ENCODE assay signal across 8 cellular contexts in genomic region chr5:175478008-175478383, GRCh38. TPM values are rescaled to one million over a fixed set of nuclear protein-coding genes. Genes with fewer than 3 reads are reported as not detected.
DNase-seq lines count a peak whose midpoint lies in the region; ATAC-seq lines count a peak whose summit lies in the region.
"Had no signal": no experiment of that assay in that cellular context is flagged by ENCODE, and none has a peak within 500 bp of the region (broad histone marks: within the 10 kb centered on the region; RNA-seq: fewer than 3 reads in every experiment).

No MANE protein-coding gene starts in this region.

- DNase-seq in HAP-1 (ENCODE audit: low spot score in 2 of 2) (no peak), OCI-M2 (lab: John Stamatoyannopoulos, UW; ENCODE audit: unreplicated experiment) (no peak)
- no peak for DNase-seq in activated CD4-positive, alpha-beta memory T cell treated with anti-CD3 and anti-CD28 coated beads for 36 hours

- H3K27me3 Mint-ChIP-seq in activated CD4-positive, alpha-beta memory T cell treated with anti-CD3 and anti-CD28 coated beads for 36 hours, result no peaks in the 10 kb centered on the region
- H3K27me3 Mint-ChIP-seq in stimulated activated memory B cell treated with anti-CD40 and anti-IgM and Interleukin-4, amounts not matched to agents 10 μg/mL and 1 μg/mL and 100 μg/mL, for 72 hours, result peaks cover 12% of the 10 kb centered on the region

- intact Hi-C loops in activated CD4-positive, alpha-beta memory T cell treated with anti-CD3 and anti-CD28 coated beads for 36 hours (cut with micrococcal nuclease), result no loop called here

- peak overlapping the region; percentile 73 for H3K4me3 Mint-ChIP-seq in activated CD4-positive, alpha-beta memory T cell treated with anti-CD3 and anti-CD28 coated beads for 36 hours
- H3K4me3 Mint-ChIP-seq in stimulated activated memory B cell treated with anti-CD40 and anti-IgM and Interleukin-4, amounts not matched to agents 10 μg/mL and 1 μg/mL and 100 μg/mL, for 72 hours, result peak overlapping the region; percentile 83

- CTCF ChIA-PET in activated CD4-positive, alpha-beta memory T cell treated with anti-CD3 and anti-CD28 coated beads for 36 hours (lab: Charles Lee), result interaction anchor here (1.0 to 6.5 kb wide), 2 partner anchors 12 to 56 kb away, joined by 7 to 66 read pairs; no protein-coding TSS in a partner anchor

- peaks cover 37% of the 10 kb centered on the region for H3K36me3 Mint-ChIP-seq in activated CD4-positive, alpha-beta memory T cell treated with anti-CD3 and anti-CD28 coated beads for 36 hours
- peaks cover 16% of the 10 kb centered on the region for H3K36me3 Mint-ChIP-seq in stimulated activated memory B cell treated with anti-CD40 and anti-IgM and Interleukin-4, amounts not matched to agents 10 μg/mL and 1 μg/mL and 100 μg/mL, for 72 hours

- H3K4me3 ChIP-seq in HAP-1 (peak overlapping the region; percentile 78), iPS-11a (ENCODE audit: low read depth, low read length) (peak overlapping the region; percentile 87)

- ATAC-seq in stimulated activated memory B cell treated with anti-CD40 and anti-IgM and Interleukin-4, amounts not matched to agents 10 μg/mL and 1 μg/mL and 100 μg/mL, for 72 hours, result no peak
- ATAC-seq in HG03460 (IDR thresholded peaks at IDR 0.05; ENCODE audit: unreplicated experiment), result no peak
- no peak for ATAC-seq in HG03108 (IDR thresholded peaks at IDR 0.05; ENCODE audit: unreplicated experiment)

- peaks cover 9% of the 10 kb centered on the region for H3K4me1 ChIP-seq in HAP-1

- H3K36me3 ChIP-seq in HAP-1 (replicated peaks), result peaks cover 33% of the 10 kb centered on the region

- H3K27me3 ChIP-seq in HAP-1 (ENCODE audit: low read depth), result peaks cover 4% of the 10 kb centered on the region

- H3K9me3 Mint-ChIP-seq in activated CD4-positive, alpha-beta memory T cell treated with anti-CD3 and anti-CD28 coated beads for 36 hours, result no peaks in the 10 kb centered on the region
- H3K9me3 Mint-ChIP-seq in stimulated activated memory B cell treated with anti-CD40 and anti-IgM and Interleukin-4, amounts not matched to agents 10 μg/mL and 1 μg/mL and 100 μg/mL, for 72 hours, result no peaks in the 10 kb centered on the region

- in situ Hi-C loops in HAP-1 (cut with MboI; ENCODE audit: low sequenced_read_pairs), result no loop called here

- H3K27ac Mint-ChIP-seq in activated CD4-positive, alpha-beta memory T cell treated with anti-CD3 and anti-CD28 coated beads for 36 hours, result peak overlapping the region; percentile 72
- peak overlapping the region; percentile 89 for H3K27ac Mint-ChIP-seq in stimulated activated memory B cell treated with anti-CD40 and anti-IgM and Interleukin-4, amounts not matched to agents 10 μg/mL and 1 μg/mL and 100 μg/mL, for 72 hours

- no peaks in the 10 kb centered on the region for H3K9me3 ChIP-seq in HAP-1

- peaks cover 41% of the 10 kb centered on the region for H3K4me1 Mint-ChIP-seq in activated CD4-positive, alpha-beta memory T cell treated with anti-CD3 and anti-CD28 coated beads for 36 hours (ENCODE audit: low read depth)
- peaks cover 30% of the 10 kb centered on the region for H3K4me1 Mint-ChIP-seq in stimulated activated memory B cell treated with anti-CD40 and anti-IgM and Interleukin-4, amounts not matched to agents 10 μg/mL and 1 μg/mL and 100 μg/mL, for 72 hours

- POLR2A ChIA-PET in activated CD4-positive, alpha-beta memory T cell treated with anti-CD3 and anti-CD28 coated beads for 36 hours (lab: Charles Lee), result interaction anchor here (0.6 to 0.7 kb wide), 3 partner anchors 13 to 43 kb away, joined by 4 to 11 read pairs (median 5); no protein-coding TSS in a partner anchor

RNA-seq across cellular contexts. Expression of gene SFXN1, which starts 0.4 kb away (rescaled TPM):
- 100 to 1,000 TPM; 298 to 300 TPM for total RNA-seq in activated CD4-positive, alpha-beta memory T cell treated with anti-CD3 and anti-CD28 coated beads for 36 hours

RNA-seq across cellular contexts. Expression of gene DRD1, which starts 34.0 kb away (rescaled TPM):
- not detected for total RNA-seq in activated CD4-positive, alpha-beta memory T cell treated with anti-CD3 and anti-CD28 coated beads for 36 hours
- total RNA-seq: myocyte had no signal
